In the genomic region with DNA sequence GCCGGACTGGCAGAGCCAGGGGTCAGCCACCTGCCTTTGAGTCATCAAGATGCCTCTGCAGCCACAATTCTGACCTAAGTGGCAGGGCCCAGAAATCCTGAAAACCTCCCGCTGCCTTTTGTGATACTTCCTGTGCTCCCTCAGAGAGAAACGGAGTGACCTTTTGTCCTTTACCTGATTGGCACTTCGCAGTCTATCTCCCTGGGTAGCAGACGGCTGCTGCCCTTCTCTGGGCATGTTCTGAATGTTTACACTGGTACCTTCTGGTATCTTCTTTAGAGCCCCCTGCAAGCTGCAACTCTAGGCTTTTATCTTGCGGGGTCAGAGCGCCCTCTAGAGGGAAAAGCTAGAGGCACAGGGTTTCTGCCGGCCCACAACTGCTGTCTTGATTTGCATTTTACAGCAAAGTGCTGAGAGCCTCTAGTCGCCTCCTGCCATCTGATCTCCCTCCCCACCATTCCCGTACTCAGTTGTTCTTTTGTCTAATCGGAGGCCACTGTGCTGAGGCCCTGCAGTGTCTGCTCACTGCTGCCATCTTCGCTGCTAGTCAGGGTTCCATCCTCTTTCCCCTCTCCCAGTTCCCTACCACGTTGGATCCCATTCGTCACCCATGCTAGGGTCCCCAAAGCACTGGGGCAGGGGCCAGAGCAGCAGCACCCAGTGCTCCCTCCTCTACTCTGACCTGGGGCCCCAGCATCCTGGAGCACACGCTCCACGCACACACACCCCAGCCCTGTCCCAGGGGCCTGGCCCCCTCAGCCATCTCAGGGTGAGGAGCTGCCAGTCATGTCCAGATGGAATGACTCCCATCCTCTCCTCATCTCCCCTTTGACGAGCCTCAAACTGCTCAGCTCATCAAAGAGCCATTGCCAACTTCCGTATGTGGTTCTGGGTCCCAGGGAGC, we compare ENCODE assay signal across 1 cellular context.
TF ChIP-seq lines count a peak whose summit lies in the region.

No MANE protein-coding gene starts in this region.

TF ChIP-seq in HepG2, 621 proteins besides CTCF, POLR2A, EP300 and RAD21 (continued from another document and continues in another):
- TF ChIP-seq PAXIP1 (CRISPR knock-in tag; conservative IDR thresholded peaks at IDR 0.05) (no peak), RORA (CRISPR knock-in tag; IDR thresholded peaks at IDR 0.05) (no peak), ZNF639 (CRISPR knock-in tag; conservative IDR thresholded peaks at IDR 0.05) (no peak), SMARCE1 (IDR thresholded peaks at IDR 0.05; ENCODE audit: borderline replicate concordance) (no peak), CHCHD3 (CRISPR knock-in tag; IDR thresholded peaks at IDR 0.05) (0 out of 2 replicates have a peak, but pooled peaks have one; percentile 35), ZNF546 (CRISPR knock-in tag; conservative IDR thresholded peaks at IDR 0.05) (no peak), SSRP1 (CRISPR knock-in tag; IDR thresholded peaks at IDR 0.05) (no peak), NR2C2 (CRISPR knock-in tag; IDR thresholded peaks at IDR 0.05; ENCODE audit: borderline replicate concordance) (no peak), ARID3A (IDR thresholded peaks at IDR 0.05; ENCODE audit: low read depth, low read length) (no peak), DRAP1 (CRISPR knock-in tag; IDR thresholded peaks at IDR 0.05) (0 out of 2 replicates have a peak, but pooled peaks have one; percentile 18), ZNF547 (CRISPR knock-in tag; IDR thresholded peaks at IDR 0.05) (peak; percentile 44; the same call in 1 of the 2 replicates), FLYWCH1 (CRISPR knock-in tag; IDR thresholded peaks at IDR 0.05) (no peak), NFYB (CRISPR knock-in tag; IDR thresholded peaks at IDR 0.05) (no peak), ZNF83 (CRISPR knock-in tag; IDR thresholded peaks at IDR 0.05; ENCODE audit: borderline replicate concordance) (no peak), NFRKB (IDR thresholded peaks at IDR 0.05) (no peak), ZNF20 (CRISPR knock-in tag; IDR thresholded peaks at IDR 0.05) (no peak), XBP1 (CRISPR knock-in tag; IDR thresholded peaks at IDR 0.05) (no peak), TRIM24 (CRISPR knock-in tag; IDR thresholded peaks at IDR 0.05) (no peak), ZNF841 (CRISPR knock-in tag; IDR thresholded peaks at IDR 0.05; ENCODE audit: borderline replicate concordance) (no peak), PHF20 (CRISPR knock-in tag; IDR thresholded peaks at IDR 0.05) (no peak), ZNF207 (IDR thresholded peaks at IDR 0.05; ENCODE audit: borderline replicate concordance) (no peak), ZNF12 (CRISPR knock-in tag; IDR thresholded peaks at IDR 0.05) (no peak), PHF8 (CRISPR knock-in tag; IDR thresholded peaks at IDR 0.05) (no peak), ZNF431 (CRISPR knock-in tag; IDR thresholded peaks at IDR 0.05; ENCODE audit: borderline replicate concordance, low read depth) (no peak), SP4 (CRISPR knock-in tag; IDR thresholded peaks at IDR 0.05) (peak; percentile 24; the same call in 1 of the 2 replicates), PPARG (CRISPR knock-in tag; conservative IDR thresholded peaks at IDR 0.05) (0 out of 2 replicates have a peak, but pooled peaks have one; percentile 27), KLF13 (CRISPR knock-in tag; IDR thresholded peaks at IDR 0.05) (no peak), ZBTB8A (CRISPR knock-in tag; IDR thresholded peaks at IDR 0.05; ENCODE audit: borderline replicate concordance, low read depth) (no peak), PAWR (CRISPR knock-in tag; IDR thresholded peaks at IDR 0.05; ENCODE audit: borderline replicate concordance) (no peak), NFKBIZ (CRISPR knock-in tag; IDR thresholded peaks at IDR 0.05) (no peak), ZNF564 (CRISPR knock-in tag; IDR thresholded peaks at IDR 0.05) (no peak), ERF (CRISPR knock-in tag; IDR thresholded peaks at IDR 0.05) (peak; percentile 61; the same call in 1 of the 2 replicates), HDAC6 (IDR thresholded peaks at IDR 0.05; ENCODE audit: low read depth, low read length) (no peak), ZNF687 (CRISPR knock-in tag; IDR thresholded peaks at IDR 0.05) (no peak), RFXAP (CRISPR knock-in tag; IDR thresholded peaks at IDR 0.05; ENCODE audit: borderline replicate concordance) (no peak)
- TF ChIP-seq, protein P1, sequence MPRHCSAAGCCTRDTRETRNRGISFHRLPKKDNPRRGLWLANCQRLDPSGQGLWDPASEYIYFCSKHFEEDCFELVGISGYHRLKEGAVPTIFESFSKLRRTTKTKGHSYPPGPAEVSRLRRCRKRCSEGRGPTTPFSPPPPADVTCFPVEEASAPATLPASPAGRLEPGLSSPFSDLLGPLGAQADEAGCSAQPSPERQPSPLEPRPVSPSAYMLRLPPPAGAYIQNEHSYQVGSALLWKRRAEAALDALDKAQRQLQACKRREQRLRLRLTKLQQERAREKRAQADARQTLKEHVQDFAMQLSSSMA (CRISPR knock-in tag; IDR thresholded peaks at IDR 0.05), result no peak
- TF ChIP-seq, protein P2, sequence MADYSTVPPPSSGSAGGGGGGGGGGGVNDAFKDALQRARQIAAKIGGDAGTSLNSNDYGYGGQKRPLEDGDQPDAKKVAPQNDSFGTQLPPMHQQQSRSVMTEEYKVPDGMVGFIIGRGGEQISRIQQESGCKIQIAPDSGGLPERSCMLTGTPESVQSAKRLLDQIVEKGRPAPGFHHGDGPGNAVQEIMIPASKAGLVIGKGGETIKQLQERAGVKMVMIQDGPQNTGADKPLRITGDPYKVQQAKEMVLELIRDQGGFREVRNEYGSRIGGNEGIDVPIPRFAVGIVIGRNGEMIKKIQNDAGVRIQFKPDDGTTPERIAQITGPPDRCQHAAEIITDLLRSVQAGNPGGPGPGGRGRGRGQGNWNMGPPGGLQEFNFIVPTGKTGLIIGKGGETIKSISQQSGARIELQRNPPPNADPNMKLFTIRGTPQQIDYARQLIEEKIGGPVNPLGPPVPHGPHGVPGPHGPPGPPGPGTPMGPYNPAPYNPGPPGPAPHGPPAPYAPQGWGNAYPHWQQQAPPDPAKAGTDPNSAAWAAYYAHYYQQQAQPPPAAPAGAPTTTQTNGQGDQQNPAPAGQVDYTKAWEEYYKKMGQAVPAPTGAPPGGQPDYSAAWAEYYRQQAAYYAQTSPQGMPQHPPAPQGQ (CRISPR knock-in tag; IDR thresholded peaks at IDR 0.05; ENCODE audit: borderline replicate concordance), result no peak
- TF ChIP-seq, protein P3, sequence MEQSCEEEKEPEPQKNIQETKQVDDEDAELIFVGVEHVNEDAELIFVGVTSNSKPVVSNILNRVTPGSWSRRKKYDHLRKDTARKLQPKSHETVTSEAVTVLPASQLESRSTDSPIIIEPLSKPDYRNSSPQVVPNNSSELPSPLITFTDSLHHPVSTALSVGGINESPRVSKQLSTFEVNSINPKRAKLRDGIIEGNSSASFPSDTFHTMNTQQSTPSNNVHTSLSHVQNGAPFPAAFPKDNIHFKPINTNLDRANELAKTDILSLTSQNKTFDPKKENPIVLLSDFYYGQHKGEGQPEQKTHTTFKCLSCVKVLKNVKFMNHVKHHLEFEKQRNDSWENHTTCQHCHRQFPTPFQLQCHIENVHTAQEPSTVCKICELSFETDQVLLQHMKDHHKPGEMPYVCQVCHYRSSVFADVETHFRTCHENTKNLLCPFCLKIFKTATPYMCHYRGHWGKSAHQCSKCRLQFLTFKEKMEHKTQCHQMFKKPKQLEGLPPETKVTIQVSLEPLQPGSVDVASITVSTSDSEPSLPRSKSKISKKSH (CRISPR knock-in tag; IDR thresholded peaks at IDR 0.05; ENCODE audit: borderline replicate concordance), result no peak
- TF ChIP-seq, protein P4, sequence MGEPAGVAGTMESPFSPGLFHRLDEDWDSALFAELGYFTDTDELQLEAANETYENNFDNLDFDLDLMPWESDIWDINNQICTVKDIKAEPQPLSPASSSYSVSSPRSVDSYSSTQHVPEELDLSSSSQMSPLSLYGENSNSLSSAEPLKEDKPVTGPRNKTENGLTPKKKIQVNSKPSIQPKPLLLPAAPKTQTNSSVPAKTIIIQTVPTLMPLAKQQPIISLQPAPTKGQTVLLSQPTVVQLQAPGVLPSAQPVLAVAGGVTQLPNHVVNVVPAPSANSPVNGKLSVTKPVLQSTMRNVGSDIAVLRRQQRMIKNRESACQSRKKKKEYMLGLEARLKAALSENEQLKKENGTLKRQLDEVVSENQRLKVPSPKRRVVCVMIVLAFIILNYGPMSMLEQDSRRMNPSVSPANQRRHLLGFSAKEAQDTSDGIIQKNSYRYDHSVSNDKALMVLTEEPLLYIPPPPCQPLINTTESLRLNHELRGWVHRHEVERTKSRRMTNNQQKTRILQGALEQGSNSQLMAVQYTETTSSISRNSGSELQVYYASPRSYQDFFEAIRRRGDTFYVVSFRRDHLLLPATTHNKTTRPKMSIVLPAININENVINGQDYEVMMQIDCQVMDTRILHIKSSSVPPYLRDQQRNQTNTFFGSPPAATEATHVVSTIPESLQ (CRISPR knock-in tag; conservative IDR thresholded peaks at IDR 0.05), result no peak
- TF ChIP-seq, protein P5, sequence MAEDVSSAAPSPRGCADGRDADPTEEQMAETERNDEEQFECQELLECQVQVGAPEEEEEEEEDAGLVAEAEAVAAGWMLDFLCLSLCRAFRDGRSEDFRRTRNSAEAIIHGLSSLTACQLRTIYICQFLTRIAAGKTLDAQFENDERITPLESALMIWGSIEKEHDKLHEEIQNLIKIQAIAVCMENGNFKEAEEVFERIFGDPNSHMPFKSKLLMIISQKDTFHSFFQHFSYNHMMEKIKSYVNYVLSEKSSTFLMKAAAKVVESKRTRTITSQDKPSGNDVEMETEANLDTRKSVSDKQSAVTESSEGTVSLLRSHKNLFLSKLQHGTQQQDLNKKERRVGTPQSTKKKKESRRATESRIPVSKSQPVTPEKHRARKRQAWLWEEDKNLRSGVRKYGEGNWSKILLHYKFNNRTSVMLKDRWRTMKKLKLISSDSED (CRISPR knock-in tag; IDR thresholded peaks at IDR 0.05), result no peak
